9 cellular contexts compared by ENCODE assay signal in the genomic region with DNA sequence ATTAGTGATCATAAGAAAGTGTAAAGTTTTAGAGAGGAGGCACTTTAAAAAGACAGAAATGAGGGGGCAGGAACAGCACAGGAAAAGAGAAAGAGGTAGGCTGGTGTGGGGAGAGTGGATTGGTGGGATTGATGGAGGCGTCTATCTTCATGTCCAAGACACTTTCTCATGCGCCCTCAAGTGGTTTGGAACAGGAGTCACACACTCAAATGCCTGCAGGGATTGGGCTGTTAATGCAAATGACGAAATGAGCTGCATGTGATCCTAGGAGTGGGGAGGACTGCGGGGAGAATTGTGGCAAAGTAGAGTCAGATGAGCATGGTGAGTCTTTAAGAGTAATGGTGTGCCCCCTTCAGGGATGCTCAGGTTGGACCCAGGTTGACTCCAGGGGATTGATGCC. TPM values are rescaled to one million over a fixed set of nuclear protein-coding genes. Genes with fewer than 3 reads are reported as not detected.
DNase-seq lines count a peak whose midpoint lies in the region; ATAC-seq and TF ChIP-seq lines count a peak whose summit lies in the region.
"Had no signal": no experiment of that assay in that cellular context is flagged by ENCODE, and none has a peak within 500 bp of the region (broad histone marks: within the 10 kb centered on the region; RNA-seq: fewer than 3 reads in every experiment).

No MANE protein-coding gene starts in this region.

- TF ChIP-seq POLR2A in gastroesophageal sphincter (IDR thresholded peaks at IDR 0.05) (no peak), upper lobe of left lung (IDR thresholded peaks at IDR 0.05) (no peak)

- H3K27ac ChIP-seq in RWPE1: no peak overlapping the region
- H3K27ac ChIP-seq in gastroesophageal sphincter: no peak overlapping the region
- no peak overlapping the region for H3K27ac ChIP-seq in upper lobe of left lung
- H3K27ac ChIP-seq: epithelial cell of prostate had no signal

- CTCF ChIA-PET in RWPE1 (lab: Yijun Ruan, JAX): interaction anchor here (0.7 kb wide), 1 partner anchor 172 kb away, joined by 5 read pairs; no protein-coding TSS in a partner anchor

- no peak for ATAC-seq in gastroesophageal sphincter
- ATAC-seq in upper lobe of left lung (ENCODE audit: low FRiP score in 2 of 2): peak in 1 of 2 donors; percentile 27
- ATAC-seq in GM21381 (IDR thresholded peaks at IDR 0.05; ENCODE audit: unreplicated experiment): no peak
- ATAC-seq in GM21447 (IDR thresholded peaks at IDR 0.05; ENCODE audit: unreplicated experiment): no peak

- POLR2A ChIA-PET in RWPE1 (lab: Yijun Ruan, JAX; ENCODE audit: low non-redundant PET): no interaction called here

- H3K9me3 ChIP-seq in gastroesophageal sphincter (no peaks in the 10 kb centered on the region), upper lobe of left lung (no peaks in the 10 kb centered on the region)

- peak; percentile 68 for DNase-seq in CD1c-positive myeloid dendritic cell (ENCODE audit: extremely low spot score)
- peak; percentile 34 for DNase-seq in GOT3 (lab: John Stamatoyannopoulos, UW)
- DNase-seq in RWPE1 (ENCODE audit: low spot score): peak; percentile 55
- peak in 1 of 2 donors; percentile 74 for DNase-seq in upper lobe of left lung
- no peak for DNase-seq in activated CD8-positive, alpha-beta memory T cell treated with anti-CD3 and anti-CD28 coated beads, Interleukin-2, amount 50 U/mL, for 48 hours

- H3K4me3 ChIP-seq in gastroesophageal sphincter (no peak overlapping the region), upper lobe of left lung (no peak overlapping the region)

- TF ChIP-seq EP300 in gastroesophageal sphincter (IDR thresholded peaks at IDR 0.05): no peak
- no peak for TF ChIP-seq EP300 in upper lobe of left lung (IDR thresholded peaks at IDR 0.05)

- H3K27me3 ChIP-seq in gastroesophageal sphincter (peaks cover 12% of the 10 kb centered on the region), upper lobe of left lung (no peaks in the 10 kb centered on the region)

- H3K4me1 ChIP-seq in gastroesophageal sphincter (no peaks in the 10 kb centered on the region), upper lobe of left lung (peaks cover 0 to 11% (median 0%) of the 10 kb centered on the region in 4 donors)

- H3K36me3 ChIP-seq in gastroesophageal sphincter (no peaks in the 10 kb centered on the region), upper lobe of left lung (no peaks in the 10 kb centered on the region)

- WGBS in gastroesophageal sphincter (ENCODE audit: low coverage in 1 of 2), 2 donors: 23% methylated on average over 4 of the region's 4 CpGs; no CpG with 5 or more reads in 1 of the 2 donors
- WGBS in upper lobe of left lung, 2 donors: 6 to 48% methylated on average over 4 of the region's 4 CpGs

- 0 out of 2 replicates have a peak, but pooled peaks have one; percentile 31 for TF ChIP-seq CTCF in RWPE1 (conservative IDR thresholded peaks at IDR 0.05; ENCODE audit: low read depth)
- peak; percentile 22 to 67 (median 40) for TF ChIP-seq CTCF in gastroesophageal sphincter (IDR thresholded peaks at IDR 0.05)
- TF ChIP-seq CTCF in upper lobe of left lung (IDR thresholded peaks at IDR 0.05): peak in 4 of 6 experiments; percentile 10 to 60 (median 37)

RNA-seq across cellular contexts. Expression of gene SLC36A3, which starts 5.5 kb away (rescaled TPM):
- not detected for total RNA-seq in gastroesophageal sphincter
- not detected for total RNA-seq in upper lobe of left lung

RNA-seq across cellular contexts. Expression of gene GM2A, which starts 45.1 kb away (rescaled TPM):
- total RNA-seq in gastroesophageal sphincter (10 to 100 TPM; 23.3 to 37.2 (median 29.1) TPM), upper lobe of left lung (100 to 1,000 TPM in 1 of 6 donors, 10 to 100 TPM in 5; 27.2 to 129 (median 59.0) TPM)

RNA-seq across cellular contexts. Expression of gene SLC36A2, which starts 49.3 kb away (rescaled TPM):
- total RNA-seq in gastroesophageal sphincter (not detected), upper lobe of left lung (not detected)
